ENCODE assay signal across 8 cellular contexts in the genomic region with DNA sequence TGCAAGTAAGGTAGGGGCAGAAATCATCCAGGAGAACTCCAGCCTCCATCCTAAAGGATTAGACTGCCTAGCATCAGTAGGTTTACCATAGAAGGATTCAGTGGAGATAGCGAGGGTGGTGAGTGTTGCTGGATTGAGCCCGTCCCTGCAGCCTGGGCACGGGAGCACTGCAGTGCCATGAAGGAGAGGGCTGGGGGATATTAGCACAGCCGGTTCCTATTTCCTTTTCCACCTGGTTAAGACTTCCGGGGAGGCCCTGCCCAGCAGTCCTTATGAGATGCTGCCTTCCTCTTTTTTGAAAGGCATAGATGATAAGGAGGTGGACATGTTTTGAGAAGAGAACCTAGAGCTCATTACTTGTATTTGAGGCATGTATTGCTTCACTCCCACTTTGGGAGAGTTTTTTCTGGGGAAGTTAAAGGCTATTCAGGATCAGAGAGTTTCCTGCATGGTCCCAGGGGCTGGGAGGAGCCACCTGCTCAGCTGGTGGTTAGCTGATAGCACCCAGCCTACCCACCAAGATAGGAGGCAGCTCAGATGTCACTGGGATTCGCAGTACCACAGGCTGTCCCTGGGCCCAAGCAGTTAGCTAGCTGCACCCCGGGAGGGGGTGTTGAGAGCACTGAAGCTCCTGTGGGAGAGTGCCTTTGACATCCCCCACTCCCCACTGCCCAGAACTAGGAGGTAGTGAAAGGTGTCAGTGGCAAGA. TPM values are rescaled to one million over a fixed set of nuclear protein-coding genes. Genes with fewer than 3 reads are reported as not detected.
DNase-seq lines count a peak whose midpoint lies in the region; ATAC-seq, FAIRE-seq and TF ChIP-seq lines count a peak whose summit lies in the region.

No MANE protein-coding gene starts in this region.

- H3K36me3 Mint-ChIP-seq in Caco-2 (ENCODE audit: insufficient read depth, unreplicated experiment), result peaks cover 94% of the 10 kb centered on the region

- FAIRE-seq in endothelial cell of umbilical vein (lab: Jason Lieb, UNC), result peak; percentile 21

- H3K4me3 ChIP-seq in Caco-2 (ENCODE audit: low read depth, low read length) (no peak overlapping the region), OCI-LY1 (ENCODE audit: low read depth, low read length, poor library complexity, severe bottlenecking) (no peak overlapping the region), endothelial cell of umbilical vein (replicated peaks in 1 of 3; ENCODE audit: insufficient read depth in 1 of 3, low read depth in 1 of 3, low read length in 3 of 3) (no peak overlapping the region), osteoblast (ENCODE audit: insufficient read depth, low read length) (no peak overlapping the region)

- H3K4me2 ChIP-seq in OCI-LY1 (ENCODE audit: low read length), result peak overlapping the region; percentile 37; the same call in 1 of the 2 replicates
- H3K4me2 ChIP-seq in endothelial cell of umbilical vein (ENCODE audit: insufficient read depth, low read length), result peak overlapping the region; percentile 66
- peak overlapping the region; percentile 44 for H3K4me2 ChIP-seq in osteoblast (ENCODE audit: insufficient read depth, low read length)

- no TSS peak for BruUV-seq in Caco-2 (replicated peaks; lab: Mats Ljungman, UMichigan)
- no TSS peak for BruUV-seq in endothelial cell of umbilical vein (replicated peaks; lab: Mats Ljungman, UMichigan)

- dilution Hi-C loops in endothelial cell of umbilical vein (cut with MboI; ENCODE audit: extremely low pct_ligation_motif_present, low sequenced_read_pairs), result no loop called here

- H4K20me1 ChIP-seq in OCI-LY1 (ENCODE audit: insufficient read depth, low read length) (no peaks in the 10 kb centered on the region), endothelial cell of umbilical vein (replicated peaks; ENCODE audit: control insufficient read depth, extremely low read depth, insufficient read depth, low read length) (no peaks in the 10 kb centered on the region), osteoblast (ENCODE audit: insufficient read depth, low read length) (peaks cover 49% of the 10 kb centered on the region)

- no peaks in the 10 kb centered on the region for H3K27me3 Mint-ChIP-seq in Caco-2 (ENCODE audit: insufficient read depth, unreplicated experiment)

- H3K4me1 Mint-ChIP-seq in Caco-2 (ENCODE audit: low read depth, unreplicated experiment), result peaks cover 83% of the 10 kb centered on the region

- H3K9me2 ChIP-seq in OCI-LY1 (ENCODE audit: low read depth, low read length), result no peaks in the 10 kb centered on the region

- H3K27ac ChIP-seq in OCI-LY1 (ENCODE audit: low read depth, low read length, poor library complexity, severe bottlenecking) (peak overlapping the region; percentile 5), endothelial cell of umbilical vein (ENCODE audit: insufficient read depth, low read depth, low read length) (peak overlapping the region; percentile 95), osteoblast (ENCODE audit: low read depth, low read length) (peak overlapping the region; percentile 88)

- H3F3A ChIP-seq in OCI-LY1 (ENCODE audit: insufficient read depth, low read length), result no peaks in the 10 kb centered on the region

- TF ChIP-seq POLR2A in endothelial cell of umbilical vein (IDR thresholded peaks at IDR 0.05; ENCODE audit: low read depth, low read length), result no peak

- H3K36me3 ChIP-seq in Caco-2 (ENCODE audit: control insufficient read depth, insufficient read depth, low read length) (peaks cover 4% of the 10 kb centered on the region; the same call in 1 of the 2 replicates), OCI-LY1 (ENCODE audit: insufficient read depth, low read length) (no peaks in the 10 kb centered on the region), endothelial cell of umbilical vein (ENCODE audit: control insufficient read depth in 2 of 2, extremely low read depth in 1 of 2, insufficient read depth in 2 of 2, low read length in 2 of 2) (peaks cover 0 to 3% of the 10 kb centered on the region in 2 experiments), osteoblast (ENCODE audit: insufficient read depth, low read length) (peaks cover 29% of the 10 kb centered on the region)

- H3K4me1 ChIP-seq in Caco-2 (peaks cover 100% of the 10 kb centered on the region), OCI-LY1 (ENCODE audit: insufficient read depth, low read length, severe bottlenecking) (peaks cover 55% of the 10 kb centered on the region), endothelial cell of umbilical vein (ENCODE audit: control insufficient read depth, extremely low read depth, insufficient read depth, low read length) (peaks cover 76% of the 10 kb centered on the region), osteoblast (ENCODE audit: insufficient read depth, low read length) (peaks cover 81% of the 10 kb centered on the region)

- H3K9me1 ChIP-seq in endothelial cell of umbilical vein (replicated peaks; ENCODE audit: control insufficient read depth, extremely low read depth, insufficient read depth, low read length), result no peaks in the 10 kb centered on the region

- peak overlapping the region; percentile 92 for H3K27ac Mint-ChIP-seq in Caco-2 (ENCODE audit: unreplicated experiment)

- peaks cover 29% of the 10 kb centered on the region for H3K79me2 ChIP-seq in OCI-LY1 (ENCODE audit: insufficient read depth, low read length)
- peaks cover 98% of the 10 kb centered on the region for H3K79me2 ChIP-seq in endothelial cell of umbilical vein (ENCODE audit: control insufficient read depth, insufficient read depth, low read length)
- peaks cover 96% of the 10 kb centered on the region for H3K79me2 ChIP-seq in osteoblast (ENCODE audit: insufficient read depth, low read length)

- ATAC-seq in HG03095 (IDR thresholded peaks at IDR 0.05; ENCODE audit: unreplicated experiment), result no peak

- H3K9me3 Mint-ChIP-seq in Caco-2 (ENCODE audit: unreplicated experiment), result no peaks in the 10 kb centered on the region

- H3K9me3 ChIP-seq in Caco-2 (no peaks in the 10 kb centered on the region), OCI-LY1 (ENCODE audit: low read length) (no peaks in the 10 kb centered on the region), endothelial cell of umbilical vein (replicated peaks; ENCODE audit: control insufficient read depth, insufficient read depth, low read length) (no peaks in the 10 kb centered on the region), osteoblast (ENCODE audit: low read depth, low read length) (no peaks in the 10 kb centered on the region)

- H3K9ac ChIP-seq in OCI-LY1 (ENCODE audit: low read length) (no peak overlapping the region), endothelial cell of umbilical vein (replicated peaks; ENCODE audit: extremely low read depth, insufficient read depth, low read length) (peak overlapping the region; percentile 69)

- H3K27me3 ChIP-seq in Caco-2 (replicated peaks; ENCODE audit: control insufficient read depth, insufficient read depth, low read length) (no peaks in the 10 kb centered on the region), OCI-LY1 (ENCODE audit: insufficient read depth, low read length) (no peaks in the 10 kb centered on the region), endothelial cell of umbilical vein (ENCODE audit: control insufficient read depth in 2 of 2, insufficient read depth in 2 of 2, low read length in 2 of 2) (no peaks in the 10 kb centered on the region), osteoblast (ENCODE audit: insufficient read depth, low read length) (no peaks in the 10 kb centered on the region)

- H3K4me3 Mint-ChIP-seq in Caco-2 (ENCODE audit: unreplicated experiment), result peak overlapping the region; percentile 20

- CTCF ChIA-PET in Caco-2 (lab: Charles Lee) (interaction anchor here (0.7 kb wide), 1 partner anchor 262 kb away, joined by 5 read pairs; the partner anchor contains the start of gene FAM98C), endothelial cell of umbilical vein (lab: Charles Lee) (interaction anchor here (3.6 kb wide), 1 partner anchor 30 kb away, joined by 13 read pairs; no protein-coding TSS in a partner anchor)

- H2AFZ ChIP-seq in OCI-LY1 (ENCODE audit: low read length), result no peak overlapping the region
- H2AFZ ChIP-seq in endothelial cell of umbilical vein (ENCODE audit: low read depth, low read length), result no peak overlapping the region
- no peak overlapping the region for H2AFZ ChIP-seq in osteoblast (ENCODE audit: low read length)

- POLR2A ChIA-PET in Caco-2 (lab: Charles Lee), result interaction anchor here (0.6 to 1.0 kb wide), 3 partner anchors 15 to 22 kb away, joined by 3 to 5 read pairs (median 4); no protein-coding TSS in a partner anchor
- POLR2A ChIA-PET in endothelial cell of umbilical vein (lab: Charles Lee), result interaction anchor here (1.1 kb wide), 1 partner anchor 17 kb away, joined by 4 read pairs; the partner anchor contains the start of gene ACTN4

- DNase-seq in Caco-2 (no peak), endothelial cell of umbilical vein (ENCODE audit: low read depth, low spot score) (peak; percentile 23), osteoblast (ENCODE audit: insufficient read length, low spot score, missing footprints) (peak; percentile 72), mesenteric fat pad (ENCODE audit: low spot score) (no peak), NCI-H1048 (lab: John Stamatoyannopoulos, UW) (no peak), NCI-H187 (lab: John Stamatoyannopoulos, UW) (no peak)

- intact Hi-C loops in Caco-2 (cut with micrococcal nuclease; ENCODE audit: unreplicated experiment), result no loop called here
- intact Hi-C loops in endothelial cell of umbilical vein (cut with micrococcal nuclease), result no loop called here

- TF ChIP-seq CTCF in Caco-2 (IDR thresholded peaks at IDR 0.05; ENCODE audit: insufficient read depth in 1 of 2, low read depth in 1 of 2, low read length in 1 of 2, severe bottlenecking in 1 of 2, unreplicated experiment in 1 of 2) (no peak), OCI-LY1 (IDR thresholded peaks at IDR 0.05; ENCODE audit: low read length) (no peak), endothelial cell of umbilical vein (IDR thresholded peaks at IDR 0.05; ENCODE audit: extremely low read depth in 1 of 2, insufficient read depth in 1 of 2, low read depth in 1 of 2, low read length in 2 of 2) (no peak), osteoblast (IDR thresholded peaks at IDR 0.05; ENCODE audit: extremely low read depth, low read depth, low read length) (no peak)

RNA-seq across cellular contexts. Expression of gene ACTN4, which starts 17.2 kb away (rescaled TPM):
- total RNA-seq in Caco-2 (2022) (605 and 658 TPM in 2 replicates), endothelial cell of umbilical vein (693 and 748 TPM in 2 replicates), osteoblast (204 and 229 TPM in 2 replicates), mesenteric fat pad (431 TPM)
- polyA plus RNA-seq in endothelial cell of umbilical vein, result 313 and 329 TPM in 2 replicates
- polyA plus RNA-seq in endothelial cell of umbilical vein (2011; cell fraction: cytosol; rRNA removed), result 293 and 306 TPM in 2 replicates
- polyA plus RNA-seq in endothelial cell of umbilical vein (2011; cell fraction: nucleus; rRNA removed), result 829 and 939 TPM in 2 replicates
- polyA plus RNA-seq in endothelial cell of umbilical vein (2012), result 615 and 712 TPM in 2 replicates
- polyA minus RNA-seq in endothelial cell of umbilical vein, result 461 and 482 TPM in 2 replicates
- polyA minus RNA-seq in endothelial cell of umbilical vein (2011; cell fraction: cytosol; rRNA and poly(A)+ RNA removed), result 78.8 TPM
- polyA minus RNA-seq in endothelial cell of umbilical vein (2011; cell fraction: nucleus; rRNA and poly(A)+ RNA removed), result 238 and 273 TPM in 2 replicates

RNA-seq across cellular contexts. Expression of gene EIF3K, which starts 45.7 kb away (rescaled TPM):
- total RNA-seq in Caco-2 (2022) (354 and 380 TPM in 2 replicates), endothelial cell of umbilical vein (267 and 277 TPM in 2 replicates), osteoblast (210 and 317 TPM in 2 replicates), mesenteric fat pad (252 TPM)
- polyA plus RNA-seq in endothelial cell of umbilical vein, result 584 and 644 TPM in 2 replicates
- 562 and 679 TPM in 2 replicates for polyA plus RNA-seq in endothelial cell of umbilical vein (2011; cell fraction: cytosol; rRNA removed)
- polyA plus RNA-seq in endothelial cell of umbilical vein (2011; cell fraction: nucleus; rRNA removed), result 241 and 343 TPM in 2 replicates
- polyA plus RNA-seq in endothelial cell of umbilical vein (2012), result 437 and 456 TPM in 2 replicates
- polyA minus RNA-seq in endothelial cell of umbilical vein, result 239 and 248 TPM in 2 replicates
- 160 TPM for polyA minus RNA-seq in endothelial cell of umbilical vein (2011; cell fraction: cytosol; rRNA and poly(A)+ RNA removed)
- 54.6 and 56.7 TPM in 2 replicates for polyA minus RNA-seq in endothelial cell of umbilical vein (2011; cell fraction: nucleus; rRNA and poly(A)+ RNA removed)

RNA-seq across cellular contexts. Expression of gene MAP4K1, which starts 46.9 kb away (rescaled TPM):
- 1.7 and 2.4 TPM in 2 replicates for total RNA-seq in Caco-2 (2022)
- total RNA-seq in endothelial cell of umbilical vein, result 1.2 and 1.6 TPM in 2 replicates
- polyA plus RNA-seq in endothelial cell of umbilical vein, result 0.12 and 0.14 TPM in 2 replicates
- 0.08 and 0.23 TPM in 2 replicates for polyA plus RNA-seq in endothelial cell of umbilical vein (2011; cell fraction: cytosol; rRNA removed)
- polyA plus RNA-seq in endothelial cell of umbilical vein (2011; cell fraction: nucleus; rRNA removed), result 1.2 and 1.4 TPM in 2 replicates
- 0.09 TPM in 1 of 2 replicates, not detected in the other for polyA plus RNA-seq in endothelial cell of umbilical vein (2012)
- polyA minus RNA-seq in endothelial cell of umbilical vein, result not detected in 2 replicates
- polyA minus RNA-seq in endothelial cell of umbilical vein (2011; cell fraction: cytosol; rRNA and poly(A)+ RNA removed), result not detected
- not detected in 2 replicates for polyA minus RNA-seq in endothelial cell of umbilical vein (2011; cell fraction: nucleus; rRNA and poly(A)+ RNA removed)
- total RNA-seq in osteoblast, result under 0.01 and 0.72 TPM in 2 replicates
- 3.9 TPM for total RNA-seq in mesenteric fat pad

Comparison
In these comparisons a context has a peak if more than half of its experiments do, and no peak if none do; other contexts are left out.
1. DNase-seq: peak in endothelial cell of umbilical vein (single experiment) and osteoblast (single experiment); none in Caco-2 (0 of 2), mesenteric fat pad (single experiment), NCI-H1048 (single experiment) and NCI-H187 (0 of 2).
2. H3K27ac ChIP-seq: peak in every context shown above with its lines; median percentile 95 in endothelial cell of umbilical vein; 88 in osteoblast; 5 in OCI-LY1.
3. Peak in every context shown above with its lines, with median percentiles within 50 percentile points of each other: H3K4me2 ChIP-seq.